ENCODE assay signal across 9 cellular contexts in the genomic region with DNA sequence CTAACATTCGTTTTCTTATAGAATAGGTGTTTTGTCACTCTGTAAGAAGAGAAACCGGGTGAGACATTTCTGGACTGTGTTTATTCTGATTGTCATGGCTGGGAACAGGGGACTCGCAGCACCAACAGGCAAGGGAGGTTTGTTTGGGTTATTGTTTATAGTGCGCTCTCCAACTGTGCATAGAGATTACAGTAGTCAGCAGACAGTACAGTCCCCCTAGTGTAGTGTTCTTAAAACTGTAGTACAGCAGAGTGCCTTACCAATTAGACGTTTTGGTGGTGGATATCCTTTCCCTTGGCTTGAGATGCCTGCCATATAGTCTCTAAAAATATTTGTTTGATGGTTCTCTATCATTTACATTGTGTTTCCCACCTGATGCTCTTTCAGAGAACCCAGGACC. TPM values are rescaled to one million over a fixed set of nuclear protein-coding genes. Genes with fewer than 3 reads are reported as not detected.
DNase-seq lines count a peak whose midpoint lies in the region; FAIRE-seq and TF ChIP-seq lines count a peak whose summit lies in the region.
"Had no signal": no experiment of that assay in that cellular context is flagged by ENCODE, and none has a peak within 500 bp of the region (broad histone marks: within the 10 kb centered on the region; RNA-seq: fewer than 3 reads in every experiment).

No MANE protein-coding gene starts in this region.

- H3K4me1 ChIP-seq in parathyroid adenoma (no peaks in the 10 kb centered on the region), prostate gland (replicated peaks) (no peaks in the 10 kb centered on the region)

- no peak for DNase-seq in T-helper 1 cell
- peak; percentile 3 for DNase-seq in NCI-H1417 treated with DMSO at 0.1 percent for 48 hours (lab: John Stamatoyannopoulos, UW)
- no peak for DNase-seq in iPS-NIHi11 (ENCODE audit: low spot score)
- DNase-seq in osteocyte (ENCODE audit: extremely low spot score, unreplicated experiment), result no peak
- no peak for DNase-seq in prostate gland (ENCODE audit: low spot score)

- 38% methylated on average over 5 of the region's 5 CpGs for WGBS in prostate gland

- no peaks in the 10 kb centered on the region for H3K79me2 ChIP-seq in parathyroid adenoma

- no peaks in the 10 kb centered on the region for H3K9me3 Mint-ChIP-seq in T-helper 1 cell treated with Interleukin-12 subunit alpha and Interleukin-12 subunit beta and Interleukin-4 antibody, amounts not matched to agents 30 μg/mL and 1 μg/mL, for 36 hours
- no peaks in the 10 kb centered on the region for H3K9me3 Mint-ChIP-seq in osteocyte (ENCODE audit: unreplicated experiment)
- H3K9me3 Mint-ChIP-seq: activated T-cell treated with anti-CD3 and anti-CD28 coated beads, Interleukin-2, amount 50 U/mL, for 72 hours had no signal

- intact Hi-C loops in prostate gland (cut with DNase I), result loop anchor here (1.0 to 10.0 kb wide), 3 partner anchors 57 to 479 kb away; no protein-coding TSS in a partner anchor

- H3K9ac ChIP-seq in parathyroid adenoma, result no peak overlapping the region

- peaks cover 6% of the 10 kb centered on the region for H3K4me1 Mint-ChIP-seq in T-helper 1 cell treated with Interleukin-12 subunit alpha and Interleukin-12 subunit beta and Interleukin-4 antibody, amounts not matched to agents 30 μg/mL and 1 μg/mL, for 36 hours (ENCODE audit: low read depth)
- peaks cover 24% of the 10 kb centered on the region for H3K4me1 Mint-ChIP-seq in osteocyte (ENCODE audit: unreplicated experiment)

- H3K27me3 ChIP-seq in parathyroid adenoma (ENCODE audit: control insufficient read depth, insufficient read depth, low read length) (no peaks in the 10 kb centered on the region), prostate gland (replicated peaks; ENCODE audit: insufficient read depth) (no peaks in the 10 kb centered on the region)

- no peak overlapping the region for H3K27ac Mint-ChIP-seq in T-helper 1 cell treated with Interleukin-12 subunit alpha and Interleukin-12 subunit beta and Interleukin-4 antibody, amounts not matched to agents 30 μg/mL and 1 μg/mL, for 36 hours
- H3K27ac Mint-ChIP-seq in osteocyte (ENCODE audit: unreplicated experiment), result no peak overlapping the region
- H3K27ac Mint-ChIP-seq: activated T-cell treated with anti-CD3 and anti-CD28 coated beads, Interleukin-2, amount 50 U/mL, for 72 hours had no signal

- H3K36me3 Mint-ChIP-seq in T-helper 1 cell treated with Interleukin-12 subunit alpha and Interleukin-12 subunit beta and Interleukin-4 antibody, amounts not matched to agents 30 μg/mL and 1 μg/mL, for 36 hours (ENCODE audit: low read depth), result no peaks in the 10 kb centered on the region
- H3K36me3 Mint-ChIP-seq in osteocyte (ENCODE audit: unreplicated experiment), result no peaks in the 10 kb centered on the region

- H3K4me3 Mint-ChIP-seq in T-helper 1 cell treated with Interleukin-12 subunit alpha and Interleukin-12 subunit beta and Interleukin-4 antibody, amounts not matched to agents 30 μg/mL and 1 μg/mL, for 36 hours, result peak overlapping the region; percentile 87
- no peak overlapping the region for H3K4me3 Mint-ChIP-seq in osteocyte (ENCODE audit: unreplicated experiment)

- H3K9me3 ChIP-seq in parathyroid adenoma (ENCODE audit: control insufficient read depth, low read length), result no peaks in the 10 kb centered on the region
- H3K9me3 ChIP-seq in prostate gland, result no peaks in the 10 kb centered on the region

- H3K36me3 ChIP-seq in parathyroid adenoma (ENCODE audit: control insufficient read depth, insufficient read depth, low read length) (no peaks in the 10 kb centered on the region), prostate gland (no peaks in the 10 kb centered on the region)

- H3K27ac ChIP-seq in parathyroid adenoma (no peak overlapping the region), prostate gland (no peak overlapping the region)

- H3K4me2 ChIP-seq in parathyroid adenoma (ENCODE audit: low read length), result peak overlapping the region; percentile 90

- TF ChIP-seq POLR2A in prostate gland (IDR thresholded peaks at IDR 0.05), result no peak

- no peak for TF ChIP-seq CTCF in parathyroid adenoma (IDR thresholded peaks at IDR 0.05)
- TF ChIP-seq CTCF in osteocyte (IDR thresholded peaks at IDR 0.05), result no peak
- no peak for TF ChIP-seq CTCF in prostate gland (IDR thresholded peaks at IDR 0.05)

- H3K27me3 Mint-ChIP-seq in T-helper 1 cell treated with Interleukin-12 subunit alpha and Interleukin-12 subunit beta and Interleukin-4 antibody, amounts not matched to agents 30 μg/mL and 1 μg/mL, for 36 hours (ENCODE audit: low read depth), result peaks cover 74% of the 10 kb centered on the region
- peaks cover 17% of the 10 kb centered on the region for H3K27me3 Mint-ChIP-seq in osteocyte (ENCODE audit: unreplicated experiment)

- peak overlapping the region; percentile 78 for H2AFZ ChIP-seq in parathyroid adenoma

- H3K4me3 ChIP-seq in parathyroid adenoma (ENCODE audit: low read depth, low read length), result no peak overlapping the region
- no peak overlapping the region for H3K4me3 ChIP-seq in prostate gland

- peak; percentile 23 for FAIRE-seq in endometrium (lab: Jason Lieb, UNC)

RNA-seq across cellular contexts. Expression of a gene that starts 0.8 kb away (rescaled TPM):
- 56.2 and 56.5 TPM in 2 replicates for total RNA-seq in osteocyte
- total RNA-seq in prostate gland, result 10 to 100 TPM; 11.7 to 12.3 TPM
